2 cellular contexts compared by ENCODE assay signal in the genomic region with DNA sequence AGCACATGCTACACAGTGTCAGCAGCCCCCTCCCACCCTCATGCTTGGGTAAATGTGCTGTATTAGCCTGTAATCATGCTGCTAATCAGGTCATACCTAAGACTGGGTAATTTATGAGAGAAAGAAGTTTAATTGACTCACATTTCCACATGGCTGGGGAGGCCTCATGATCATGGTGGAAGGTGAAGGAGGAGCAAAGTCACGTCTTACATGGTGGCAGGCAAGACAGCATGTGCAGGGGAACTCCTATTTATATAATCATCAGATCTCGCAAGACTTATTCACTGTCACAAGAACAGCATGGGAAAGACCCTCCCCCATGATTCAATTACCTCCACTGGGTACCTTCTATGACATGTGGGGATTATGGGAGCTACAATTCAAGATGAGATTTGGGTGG.
TF ChIP-seq lines count a peak whose summit lies in the region.

No MANE protein-coding gene starts in this region.

TF ChIP-seq in K562, 482 proteins besides CTCF, POLR2A, EP300 and RAD21:
- TF ChIP-seq ZNF431 (CRISPR knock-in tag; IDR thresholded peaks at IDR 0.05): peak; percentile 75

TF ChIP-seq in HepG2, 621 proteins besides CTCF, POLR2A, EP300 and RAD21:
- TF ChIP-seq ZNF430 (CRISPR knock-in tag; IDR thresholded peaks at IDR 0.05) (peak; percentile 57; the same call in 1 of the 2 replicates), ZNF431 (CRISPR knock-in tag; IDR thresholded peaks at IDR 0.05; ENCODE audit: borderline replicate concordance, low read depth) (peak; percentile 59; the same call in 1 of the 2 replicates)
